ENCODE assay signal across 3 cellular contexts in genomic region chr6:126696921-126697693, GRCh38.
A peak's percentile ranks its signal among the peaks of the same experiment; 100 is the strongest.
TF ChIP-seq lines count a peak whose summit lies in the region.

No MANE protein-coding gene starts in this region.

TF ChIP-seq in SK-N-SH, 30 proteins besides CTCF, POLR2A, EP300 and RAD21:
- TF ChIP-seq, protein P1, sequence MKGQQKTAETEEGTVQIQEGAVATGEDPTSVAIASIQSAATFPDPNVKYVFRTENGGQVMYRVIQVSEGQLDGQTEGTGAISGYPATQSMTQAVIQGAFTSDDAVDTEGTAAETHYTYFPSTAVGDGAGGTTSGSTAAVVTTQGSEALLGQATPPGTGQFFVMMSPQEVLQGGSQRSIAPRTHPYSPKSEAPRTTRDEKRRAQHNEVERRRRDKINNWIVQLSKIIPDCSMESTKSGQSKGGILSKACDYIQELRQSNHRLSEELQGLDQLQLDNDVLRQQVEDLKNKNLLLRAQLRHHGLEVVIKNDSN (IDR thresholded peaks at IDR 0.05; ENCODE audit: borderline replicate concordance, low read depth), result no peak
- TF ChIP-seq GATA2 (CRISPR knock-in tag; IDR thresholded peaks at IDR 0.05), result peak; percentile 51

TF ChIP-seq in SK-N-SH treated with all-trans-retinoic acid at 6 μM for 48 hours, 23 proteins besides CTCF, POLR2A, EP300 and RAD21 (continued from another document):
- TF ChIP-seq CREB5 (CRISPR knock-in tag; IDR thresholded peaks at IDR 0.05; ENCODE audit: low read depth), result no peak
- TF ChIP-seq SNAI2 (CRISPR knock-in tag; IDR thresholded peaks at IDR 0.05), result no peak
- no peak for TF ChIP-seq ARNTL (CRISPR knock-in tag; IDR thresholded peaks at IDR 0.05; ENCODE audit: borderline replicate concordance, low read depth)
- TF ChIP-seq ZFP3 (CRISPR knock-in tag; IDR thresholded peaks at IDR 0.05), result no peak
- no peak for TF ChIP-seq TCF4 (CRISPR knock-in tag; IDR thresholded peaks at IDR 0.05; ENCODE audit: borderline replicate concordance)
- TF ChIP-seq GLIS3 (CRISPR knock-in tag; IDR thresholded peaks at IDR 0.05), result no peak
- TF ChIP-seq, protein P2, sequence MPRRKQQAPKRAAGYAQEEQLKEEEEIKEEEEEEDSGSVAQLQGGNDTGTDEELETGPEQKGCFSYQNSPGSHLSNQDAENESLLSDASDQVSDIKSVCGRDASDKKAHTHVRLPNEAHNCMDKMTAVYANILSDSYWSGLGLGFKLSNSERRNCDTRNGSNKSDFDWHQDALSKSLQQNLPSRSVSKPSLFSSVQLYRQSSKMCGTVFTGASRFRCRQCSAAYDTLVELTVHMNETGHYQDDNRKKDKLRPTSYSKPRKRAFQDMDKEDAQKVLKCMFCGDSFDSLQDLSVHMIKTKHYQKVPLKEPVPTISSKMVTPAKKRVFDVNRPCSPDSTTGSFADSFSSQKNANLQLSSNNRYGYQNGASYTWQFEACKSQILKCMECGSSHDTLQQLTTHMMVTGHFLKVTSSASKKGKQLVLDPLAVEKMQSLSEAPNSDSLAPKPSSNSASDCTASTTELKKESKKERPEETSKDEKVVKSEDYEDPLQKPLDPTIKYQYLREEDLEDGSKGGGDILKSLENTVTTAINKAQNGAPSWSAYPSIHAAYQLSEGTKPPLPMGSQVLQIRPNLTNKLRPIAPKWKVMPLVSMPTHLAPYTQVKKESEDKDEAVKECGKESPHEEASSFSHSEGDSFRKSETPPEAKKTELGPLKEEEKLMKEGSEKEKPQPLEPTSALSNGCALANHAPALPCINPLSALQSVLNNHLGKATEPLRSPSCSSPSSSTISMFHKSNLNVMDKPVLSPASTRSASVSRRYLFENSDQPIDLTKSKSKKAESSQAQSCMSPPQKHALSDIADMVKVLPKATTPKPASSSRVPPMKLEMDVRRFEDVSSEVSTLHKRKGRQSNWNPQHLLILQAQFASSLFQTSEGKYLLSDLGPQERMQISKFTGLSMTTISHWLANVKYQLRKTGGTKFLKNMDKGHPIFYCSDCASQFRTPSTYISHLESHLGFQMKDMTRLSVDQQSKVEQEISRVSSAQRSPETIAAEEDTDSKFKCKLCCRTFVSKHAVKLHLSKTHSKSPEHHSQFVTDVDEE (CRISPR knock-in tag; IDR thresholded peaks at IDR 0.05), result no peak
- no peak for TF ChIP-seq POU6F1 (CRISPR knock-in tag; IDR thresholded peaks at IDR 0.05; ENCODE audit: borderline replicate concordance, low read depth)
- TF ChIP-seq, protein P3, sequence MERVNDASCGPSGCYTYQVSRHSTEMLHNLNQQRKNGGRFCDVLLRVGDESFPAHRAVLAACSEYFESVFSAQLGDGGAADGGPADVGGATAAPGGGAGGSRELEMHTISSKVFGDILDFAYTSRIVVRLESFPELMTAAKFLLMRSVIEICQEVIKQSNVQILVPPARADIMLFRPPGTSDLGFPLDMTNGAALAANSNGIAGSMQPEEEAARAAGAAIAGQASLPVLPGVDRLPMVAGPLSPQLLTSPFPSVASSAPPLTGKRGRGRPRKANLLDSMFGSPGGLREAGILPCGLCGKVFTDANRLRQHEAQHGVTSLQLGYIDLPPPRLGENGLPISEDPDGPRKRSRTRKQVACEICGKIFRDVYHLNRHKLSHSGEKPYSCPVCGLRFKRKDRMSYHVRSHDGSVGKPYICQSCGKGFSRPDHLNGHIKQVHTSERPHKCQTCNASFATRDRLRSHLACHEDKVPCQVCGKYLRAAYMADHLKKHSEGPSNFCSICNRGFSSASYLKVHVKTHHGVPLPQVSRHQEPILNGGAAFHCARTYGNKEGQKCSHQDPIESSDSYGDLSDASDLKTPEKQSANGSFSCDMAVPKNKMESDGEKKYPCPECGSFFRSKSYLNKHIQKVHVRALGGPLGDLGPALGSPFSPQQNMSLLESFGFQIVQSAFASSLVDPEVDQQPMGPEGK (CRISPR knock-in tag; IDR thresholded peaks at IDR 0.05; ENCODE audit: borderline replicate concordance), result no peak
- no peak for TF ChIP-seq TOX (CRISPR knock-in tag; IDR thresholded peaks at IDR 0.05; ENCODE audit: borderline replicate concordance)
- no peak for TF ChIP-seq CSRNP3 (CRISPR knock-in tag; IDR thresholded peaks at IDR 0.05)
- no peak for TF ChIP-seq ISL1 (CRISPR knock-in tag; IDR thresholded peaks at IDR 0.05)
- no peak for TF ChIP-seq ZC3H10 (CRISPR knock-in tag; IDR thresholded peaks at IDR 0.05)
TF ChIP-seq in SK-N-SH treated with all-trans-retinoic acid at 6 μM for 48 hours: peak in this region for 0.

TF ChIP-seq in HepG2, 621 proteins besides CTCF, POLR2A, EP300 and RAD21 (continued from another document):
- TF ChIP-seq, protein P4, sequence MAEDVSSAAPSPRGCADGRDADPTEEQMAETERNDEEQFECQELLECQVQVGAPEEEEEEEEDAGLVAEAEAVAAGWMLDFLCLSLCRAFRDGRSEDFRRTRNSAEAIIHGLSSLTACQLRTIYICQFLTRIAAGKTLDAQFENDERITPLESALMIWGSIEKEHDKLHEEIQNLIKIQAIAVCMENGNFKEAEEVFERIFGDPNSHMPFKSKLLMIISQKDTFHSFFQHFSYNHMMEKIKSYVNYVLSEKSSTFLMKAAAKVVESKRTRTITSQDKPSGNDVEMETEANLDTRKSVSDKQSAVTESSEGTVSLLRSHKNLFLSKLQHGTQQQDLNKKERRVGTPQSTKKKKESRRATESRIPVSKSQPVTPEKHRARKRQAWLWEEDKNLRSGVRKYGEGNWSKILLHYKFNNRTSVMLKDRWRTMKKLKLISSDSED (CRISPR knock-in tag; IDR thresholded peaks at IDR 0.05), result no peak
- TF ChIP-seq MBNL3 (CRISPR knock-in tag; conservative IDR thresholded peaks at IDR 0.05) (no peak), ZNF547 (CRISPR knock-in tag; IDR thresholded peaks at IDR 0.05) (no peak), MTF2 (CRISPR knock-in tag; IDR thresholded peaks at IDR 0.05; ENCODE audit: borderline replicate concordance) (no peak), CEBPB (IDR thresholded peaks at IDR 0.05; ENCODE audit: borderline replicate concordance, low read depth, low read length) (peak; percentile 85)
